In the genomic region with DNA sequence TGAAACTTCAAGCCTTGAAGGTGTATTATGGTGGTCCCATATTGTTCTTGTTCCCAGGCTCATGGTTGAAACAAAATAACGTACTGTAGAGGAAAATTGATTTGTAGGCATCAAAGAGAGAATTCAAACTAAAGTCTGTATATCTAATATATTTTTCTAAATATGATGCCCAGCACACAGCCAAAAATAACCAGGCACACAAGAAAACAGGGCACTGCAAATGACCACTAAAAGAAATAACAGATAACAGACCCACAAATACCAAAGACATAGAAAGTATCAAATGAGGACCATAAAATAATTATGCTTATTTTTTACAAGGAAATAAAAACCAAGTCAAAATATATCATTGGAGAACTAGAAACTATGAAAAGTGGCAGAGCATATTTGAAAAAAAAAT, we compare ENCODE assay signal across 8 cellular contexts.
"Had no signal": no experiment of that assay in that cellular context is flagged by ENCODE, and none has a peak within 500 bp of the region (broad histone marks: within the 10 kb centered on the region; RNA-seq: fewer than 3 reads in every experiment).

No MANE protein-coding gene starts in this region.

- H3K9ac ChIP-seq: KMS-11 had no signal

- H3K27ac ChIP-seq: HL-60, KMS-11 had no signal

- ATAC-seq: HepG2, K562 had no signal

- DNase-seq: IMR-90, KBM-7, KG1 had no signal

- H3K4me3 ChIP-seq: K562 had no signal

- H3K4me2 ChIP-seq: KMS-11 had no signal

- FAIRE-seq: HepG2, HTR-8/SVneo, K562 had no signal
